Comparison of ENCODE assay signal across 19 cellular contexts in genomic region chr13:23288564-23288963, GRCh38.
DNase-seq lines count a peak whose midpoint lies in the region; ATAC-seq, FAIRE-seq and TF ChIP-seq lines count a peak whose summit lies in the region.
"Had no signal": no experiment of that assay in that cellular context is flagged by ENCODE, and none has a peak within 500 bp of the region (broad histone marks: within the 10 kb centered on the region; RNA-seq: fewer than 3 reads in every experiment).

No MANE protein-coding gene starts in this region.

- ATAC-seq in Right ventricle myocardium inferior (peak; percentile 47), heart right ventricle (peak in 6 of 8 donors; percentile 7 to 56 (median 32)), gastrocnemius medialis (peak in 1 of 2 donors; percentile 27), GM21367 (IDR thresholded peaks at IDR 0.05; ENCODE audit: unreplicated experiment) (no peak), HG03025 (IDR thresholded peaks at IDR 0.05; ENCODE audit: low FRiP score, unreplicated experiment) (no peak), HG03432 (IDR thresholded peaks at IDR 0.05; ENCODE audit: unreplicated experiment) (no peak)
- ATAC-seq: HCT116 had no signal

- no peak for TF ChIP-seq CTCF in heart right ventricle (IDR thresholded peaks at IDR 0.05)
- TF ChIP-seq CTCF in gastrocnemius medialis (IDR thresholded peaks at IDR 0.05 in 4 of 5, conservative IDR thresholded peaks at IDR 0.05 in 1 of 5) = no peak
- TF ChIP-seq CTCF in kidney (IDR thresholded peaks at IDR 0.05; ENCODE audit: borderline replicate concordance, extremely low read depth, insufficient read depth) = no peak

- H3K4me1 ChIP-seq in heart right ventricle = peaks cover 3 to 30% (median 17%) of the 10 kb centered on the region in 9 donors
- H3K4me1 ChIP-seq in gastrocnemius medialis = peaks cover 12 to 22% of the 10 kb centered on the region in 2 donors
- no peaks in the 10 kb centered on the region for H3K4me1 ChIP-seq in kidney (ENCODE audit: control insufficient read depth in 1 of 2, insufficient read depth in 1 of 2, low read depth in 1 of 2, low read length in 2 of 2)
- H3K4me1 ChIP-seq: BLaER1 treated with 17β-estradiol and CSF1 and Interleukin-3, amounts not matched to agents 10 nM and 100 nM had no signal

- in situ Hi-C loops in gastrocnemius medialis (cut with MboI; ENCODE audit: low sequenced_read_pairs in 4 of 4) = no loop called here

- H3K4me3 ChIP-seq in heart right ventricle (no peak overlapping the region), gastrocnemius medialis (no peak overlapping the region), kidney (ENCODE audit: low read length in 2 of 2) (no peak overlapping the region)
- H3K4me3 ChIP-seq: BLaER1 treated with 17β-estradiol and CSF1 and Interleukin-3, amounts not matched to agents 10 nM and 100 nM had no signal

- WGBS in heart right ventricle, 2 donors = 87 to 88% methylated on average over 1 of the region's 1 CpG

- TF ChIP-seq POLR2A in gastrocnemius medialis (IDR thresholded peaks at IDR 0.05) = no peak

- H3K27me3 ChIP-seq in heart right ventricle (no peaks in the 10 kb centered on the region), gastrocnemius medialis (no peaks in the 10 kb centered on the region)
- H3K27me3 ChIP-seq: BLaER1 treated with 17β-estradiol and CSF1 and Interleukin-3, amounts not matched to agents 10 nM and 100 nM had no signal

- no peak for FAIRE-seq in kidney (lab: Jason Lieb, UNC)
- FAIRE-seq: GM12891, GM18507, RCC 7860 had no signal

- intact Hi-C loops in Right ventricle myocardium inferior (cut with DNase I) (no loop called here), cardiac septum (cut with DNase I) (no loop called here), heart right ventricle (cut with DNase I) (no loop called here), gastrocnemius medialis (cut with DNase I; ENCODE audit: low total_unique reads) (no loop called here), kidney (cut with DNase I) (no loop called here)

- H3K9ac ChIP-seq in kidney (ENCODE audit: low read length in 2 of 2) = no peak overlapping the region
- H3K9ac ChIP-seq: BLaER1 treated with 17β-estradiol and CSF1 and Interleukin-3, amounts not matched to agents 10 nM and 100 nM had no signal

- H3K27ac ChIP-seq in heart right ventricle = peak overlapping the region in 7 of 10 donors; percentile 3 to 76 (median 54)
- H3K27ac ChIP-seq in gastrocnemius medialis = peak overlapping the region; percentile 1 to 68 (median 24)
- H3K27ac ChIP-seq in kidney (ENCODE audit: low read depth in 2 of 2, low read length in 2 of 2) = no peak overlapping the region
- H3K27ac ChIP-seq: 22Rv1; BLaER1 treated with 17β-estradiol and CSF1 and Interleukin-3, amounts not matched to agents 10 nM and 100 nM had no signal

- DNase-seq in Right ventricle myocardium inferior (ENCODE audit: missing footprints) = no peak
- DNase-seq in cardiac septum (ENCODE audit: low spot score) = no peak
- no peak for DNase-seq in heart right ventricle
- no peak for DNase-seq in gastrocnemius medialis
- no peak for DNase-seq in kidney
- DNase-seq: GDM1, NCI-H1105 treated with DMSO at 0.1 percent for 48 hours, NCI-H187, NCI-H69, SHP77 treated with DMSO at 0.1 percent for 48 hours had no signal

- H3K36me3 ChIP-seq in heart right ventricle = peaks cover 0 to 5% (median 0%) of the 10 kb centered on the region in 9 donors
- no peaks in the 10 kb centered on the region for H3K36me3 ChIP-seq in gastrocnemius medialis
- no peaks in the 10 kb centered on the region for H3K36me3 ChIP-seq in kidney (ENCODE audit: control insufficient read depth in 1 of 2, insufficient read depth in 2 of 2, low read length in 2 of 2)
- H3K36me3 ChIP-seq: BLaER1 treated with 17β-estradiol and CSF1 and Interleukin-3, amounts not matched to agents 10 nM and 100 nM had no signal

- H3K9me3 ChIP-seq in heart right ventricle (no peaks in the 10 kb centered on the region), gastrocnemius medialis (no peaks in the 10 kb centered on the region), kidney (ENCODE audit: control insufficient read depth in 1 of 2, low read length in 2 of 2) (no peaks in the 10 kb centered on the region)

Comparison
In these comparisons a context has a peak if more than half of its experiments do, and no peak if none do; other contexts are left out.
1. ATAC-seq: peak in Right ventricle myocardium inferior (single experiment) and heart right ventricle (6 of 8); none in GM21367 (single experiment), HG03025 (single experiment) and HG03432 (single experiment).
2. H3K27ac ChIP-seq: peak in heart right ventricle (7 of 10) and gastrocnemius medialis (4 of 4); none in kidney (0 of 2).